In the genomic region with DNA sequence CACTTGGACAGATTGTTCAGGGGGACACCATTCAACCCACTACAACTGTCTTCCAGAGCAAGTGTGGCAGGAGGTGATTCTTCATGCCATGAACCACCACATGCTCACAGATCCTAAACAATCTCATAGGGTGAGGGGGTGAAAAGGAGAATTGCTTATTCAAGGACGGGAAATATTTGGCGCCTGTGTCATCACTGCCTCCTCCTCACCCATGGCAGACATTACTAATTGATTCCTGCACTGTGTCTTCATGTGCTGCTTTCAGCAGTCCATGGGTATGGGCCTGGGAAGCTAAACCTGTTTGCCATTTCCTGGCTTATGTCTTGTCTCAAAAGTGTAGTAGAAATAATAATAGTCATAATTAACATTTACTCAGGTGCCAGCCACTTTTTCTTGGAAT, we compare ENCODE assay signal across 20 cellular contexts. TPM values are rescaled to one million over a fixed set of nuclear protein-coding genes. Genes with fewer than 3 reads are reported as not detected.
A peak's percentile ranks its signal among the peaks of the same experiment; 100 is the strongest.
DNase-seq lines count a peak whose midpoint lies in the region; ATAC-seq and TF ChIP-seq lines count a peak whose summit lies in the region.
"Had no signal": no experiment of that assay in that cellular context is flagged by ENCODE, and none has a peak within 500 bp of the region (broad histone marks: within the 10 kb centered on the region; RNA-seq: fewer than 3 reads in every experiment).

No MANE protein-coding gene starts in this region.

- DNase-seq in A673 (ENCODE audit: low spot score) (peak; percentile 24), IMR-90 (peak; percentile 66), brain microvascular endothelial cell (peak; percentile 64), glomerular visceral epithelial cell (ENCODE audit: extremely low spot score) (peak; percentile 17)
- DNase-seq in effector memory CD8-positive, alpha-beta T cell: no peak
- DNase-seq: activated naive CD4-positive, alpha-beta T cell treated with anti-CD3 and anti-CD28 coated beads, Interleukin-2, amount 50 U/mL, for 16 hours; effector memory CD4-positive, alpha-beta T cell; H7; head of caudate nucleus; NCI-H1092; NCI-H748 treated with DMSO at 0.1 percent for 48 hours; occipital lobe; Peyer's patch; transverse colon had no signal

- H3K4me3 ChIP-seq in A673 (ENCODE audit: low read depth, low read length, poor library complexity, severe bottlenecking) (no peak overlapping the region), IMR-90 (ENCODE audit: insufficient read depth, low read depth, low read length) (no peak overlapping the region), brain microvascular endothelial cell (ENCODE audit: low read depth, low read length) (no peak overlapping the region)
- H3K4me3 ChIP-seq: Peyer's patch, transverse colon had no signal

- no peak overlapping the region for H2AFZ ChIP-seq in IMR-90 (replicated peaks; ENCODE audit: low read length, poor library complexity)

- in situ Hi-C loops in IMR-90 (cut with MboI; ENCODE audit: low sequenced_read_pairs) (no loop called here), brain microvascular endothelial cell (cut with HindIII; ENCODE audit: low pct_ligation_motif_present, low sequenced_read_pairs) (no loop called here)

- no peak overlapping the region for H3K14ac ChIP-seq in IMR-90 (replicated peaks; ENCODE audit: low read depth, low read length)

- H3K27me3 ChIP-seq in A673 (replicated peaks; ENCODE audit: insufficient read depth, low read depth, low read length, poor library complexity): no peaks in the 10 kb centered on the region
- no peaks in the 10 kb centered on the region; the same call in 1 of the 2 replicates for H3K27me3 ChIP-seq in IMR-90 (ENCODE audit: control insufficient read depth, insufficient read depth, low read length)
- no peaks in the 10 kb centered on the region for H3K27me3 ChIP-seq in brain microvascular endothelial cell (replicated peaks)
- H3K27me3 ChIP-seq: Peyer's patch had no signal

- no peak overlapping the region for H3K23ac ChIP-seq in IMR-90 (ENCODE audit: low read depth, low read length)

- no peak for TF ChIP-seq RAD21 in IMR-90 (IDR thresholded peaks at IDR 0.05; ENCODE audit: low read length)

- no peak overlapping the region for H3K56ac ChIP-seq in IMR-90 (ENCODE audit: extremely low read depth, insufficient read depth, low read length)

- no peaks in the 10 kb centered on the region for H3K9me3 Mint-ChIP-seq in effector memory CD8-positive, alpha-beta T cell
- H3K9me3 Mint-ChIP-seq: brain; T-helper 1 cell treated with Interleukin-12 subunit alpha and Interleukin-12 subunit beta and Interleukin-4 antibody, amounts not matched to agents 30 μg/mL and 1 μg/mL, for 36 hours had no signal

- H3K27me3 Mint-ChIP-seq in effector memory CD8-positive, alpha-beta T cell: peaks cover 3 to 6% of the 10 kb centered on the region in 2 donors
- H3K27me3 Mint-ChIP-seq: brain had no signal

- no peaks in the 10 kb centered on the region for H4K20me1 ChIP-seq in IMR-90 (ENCODE audit: insufficient read depth, low read length)

- POLR2A ChIA-PET in A673 (lab: Charles Lee; ENCODE audit: low non-redundant PET) (no interaction called here), IMR-90 (lab: Charles Lee; ENCODE audit: unreplicated experiment) (no interaction called here)

- TF ChIP-seq CTCF in A673 (conservative IDR thresholded peaks at IDR 0.05; ENCODE audit: low read depth, low read length) (no peak), IMR-90 (conservative IDR thresholded peaks at IDR 0.05; ENCODE audit: low read depth, low read length) (no peak), brain microvascular endothelial cell (IDR thresholded peaks at IDR 0.05; ENCODE audit: low read depth, low read length, missing control alignments) (no peak)

- H3K27ac Mint-ChIP-seq in effector memory CD8-positive, alpha-beta T cell: peak overlapping the region in 1 of 2 donors; percentile 38
- H3K27ac Mint-ChIP-seq: brain; T-helper 1 cell treated with Interleukin-12 subunit alpha and Interleukin-12 subunit beta and Interleukin-4 antibody, amounts not matched to agents 30 μg/mL and 1 μg/mL, for 36 hours had no signal

- H3K79me1 ChIP-seq in IMR-90 (ENCODE audit: low read depth in 1 of 2, low read length in 2 of 2): peaks cover 0 to 4% of the 10 kb centered on the region in 2 experiments; a peak in 3 of 4 replicates

- H3K9ac ChIP-seq in IMR-90 (ENCODE audit: low read depth, low read length): no peak overlapping the region

- peaks cover 8% of the 10 kb centered on the region for H3K9me1 ChIP-seq in IMR-90 (ENCODE audit: insufficient read depth, low read length)

- TF ChIP-seq POLR2A in IMR-90 (IDR thresholded peaks at IDR 0.05; ENCODE audit: low read depth, low read length): no peak

- H2AK5ac ChIP-seq in IMR-90 (ENCODE audit: low read depth, low read length): 0 out of 2 replicates have a peak overlapping the region, but pooled peaks have one; percentile 9

- H3K4me1 Mint-ChIP-seq in effector memory CD8-positive, alpha-beta T cell (ENCODE audit: low read depth in 2 of 2): peaks cover 15 to 22% of the 10 kb centered on the region in 2 donors
- H3K4me1 Mint-ChIP-seq: brain had no signal

- no peak overlapping the region for H2BK5ac ChIP-seq in IMR-90 (ENCODE audit: low read depth, low read length, poor library complexity, severe bottlenecking)

- no peak overlapping the region for H3K4me3 Mint-ChIP-seq in effector memory CD8-positive, alpha-beta T cell
- H3K4me3 Mint-ChIP-seq: brain; T-helper 1 cell treated with Interleukin-12 subunit alpha and Interleukin-12 subunit beta and Interleukin-4 antibody, amounts not matched to agents 30 μg/mL and 1 μg/mL, for 36 hours had no signal

- H3K18ac ChIP-seq in IMR-90 (ENCODE audit: low read depth, low read length): no peak overlapping the region

- CTCF ChIA-PET in A673 (lab: Charles Lee) (no interaction called here), IMR-90 (lab: Yijun Ruan, JAX) (no interaction called here)

- ATAC-seq in IMR-90 (ENCODE audit: low read depth) (peak; percentile 19; the same call in 1 of the 2 replicates), HG03378 (IDR thresholded peaks at IDR 0.05; ENCODE audit: unreplicated experiment) (no peak), HG02610 (IDR thresholded peaks at IDR 0.05; ENCODE audit: unreplicated experiment) (no peak), GM18909 (IDR thresholded peaks at IDR 0.05; ENCODE audit: poor library complexity, unreplicated experiment) (no peak)
- ATAC-seq in effector memory CD8-positive, alpha-beta T cell (replicated peaks): no peak
- ATAC-seq: activated CD4-positive, CD25-positive, alpha-beta regulatory T cell treated with anti-CD3 and anti-CD28 coated beads, Interleukin-2, amount 50 U/mL, for 24 hours had no signal

- H3K27ac ChIP-seq in A673 (ENCODE audit: low read depth, low read length, poor library complexity, severe bottlenecking) (no peak overlapping the region), IMR-90 (ENCODE audit: insufficient read depth, low read length) (no peak overlapping the region), brain microvascular endothelial cell (no peak overlapping the region)
- H3K27ac ChIP-seq: Peyer's patch, transverse colon had no signal

- H4K8ac ChIP-seq in IMR-90 (ENCODE audit: low read depth in 2 of 2, low read length in 2 of 2): no peak overlapping the region

- no peaks in the 10 kb centered on the region for H3K9me3 ChIP-seq in A673 (ENCODE audit: low read depth, low read length, poor library complexity, severe bottlenecking)
- H3K9me3 ChIP-seq in IMR-90 (ENCODE audit: control insufficient read depth, insufficient read depth, low read length): no peaks in the 10 kb centered on the region
- H3K9me3 ChIP-seq: Peyer's patch, transverse colon had no signal

- no peak overlapping the region for H2BK20ac ChIP-seq in IMR-90 (ENCODE audit: low read depth, low read length)

- BruUV-seq in A673 (replicated peaks; lab: Mats Ljungman, UMichigan) (no TSS peak), IMR-90 (replicated peaks; lab: Mats Ljungman, UMichigan) (no TSS peak)

- intact Hi-C loops in A673 (cut with micrococcal nuclease; ENCODE audit: unreplicated experiment) (no loop called here), IMR-90 (cut with micrococcal nuclease) (no loop called here)

- H3K4me1 ChIP-seq in A673 (ENCODE audit: insufficient read depth, low read length, poor library complexity, severe bottlenecking) (no peaks in the 10 kb centered on the region), IMR-90 (ENCODE audit: control insufficient read depth, insufficient read depth, low read length) (peaks cover 9% of the 10 kb centered on the region)
- H3K4me1 ChIP-seq: Peyer's patch, transverse colon had no signal

- H2AK9ac ChIP-seq in IMR-90 (replicated peaks; ENCODE audit: low read depth, low read length, poor library complexity): no peak overlapping the region

- no peaks in the 10 kb centered on the region for H3K36me3 Mint-ChIP-seq in effector memory CD8-positive, alpha-beta T cell (ENCODE audit: insufficient read depth)

- H3K4ac ChIP-seq in IMR-90 (ENCODE audit: low read depth, low read length): no peak overlapping the region

- H4K91ac ChIP-seq in IMR-90 (ENCODE audit: insufficient read depth, low read depth, low read length): 0 out of 2 replicates have a peak overlapping the region, but pooled peaks have one; percentile 10

- H3K4me2 ChIP-seq in IMR-90 (ENCODE audit: low read depth, low read length): no peak overlapping the region

- H2BK120ac ChIP-seq in IMR-90 (ENCODE audit: low read depth, low read length): 0 out of 2 replicates have a peak overlapping the region, but pooled peaks have one; percentile 14

- WGBS in IMR-90 (ENCODE audit: extremely low coverage in 2 of 2, insufficient read length in 1 of 2), 2 experiments: no CpG with 5 or more reads among the region's 2 CpGs

- H2BK15ac ChIP-seq in IMR-90 (ENCODE audit: low read depth, low read length): no peak overlapping the region

- no peaks in the 10 kb centered on the region for H3K36me3 ChIP-seq in A673 (ENCODE audit: insufficient read depth, low read length, poor library complexity, severe bottlenecking)
- peaks cover 1% of the 10 kb centered on the region; the same call in 1 of the 2 replicates for H3K36me3 ChIP-seq in IMR-90 (ENCODE audit: control insufficient read depth, insufficient read depth, low read length)
- H3K36me3 ChIP-seq in brain microvascular endothelial cell (replicated peaks): no peaks in the 10 kb centered on the region
- H3K36me3 ChIP-seq: Peyer's patch, transverse colon had no signal

- H4K5ac ChIP-seq in IMR-90 (ENCODE audit: low read depth, low read length): no peak overlapping the region

- dilution Hi-C loops in IMR-90 (cut with HindIII; ENCODE audit: low sequenced_read_pairs, unreplicated experiment): no loop called here

RNA-seq across cellular contexts. Expression of gene MMAB, which starts 31.3 kb away (rescaled TPM):
- 97.6 and 104 TPM in 2 replicates for total RNA-seq in A673 (2021)
- total RNA-seq in IMR-90 (2012; rRNA removed): 14.2 and 16.5 TPM in 2 replicates
- 16.9 and 17.3 TPM in 2 replicates for polyA plus RNA-seq in IMR-90 (2012; rRNA removed)
- 16.1 and 18.4 TPM in 2 replicates for polyA plus RNA-seq in IMR-90 (2012; cell fraction: cytosol; rRNA removed)
- 16.9 and 21.4 TPM in 2 replicates for polyA plus RNA-seq in IMR-90 (2012; cell fraction: nucleus; rRNA removed; ENCODE audit: low replicate concordance)

RNA-seq across cellular contexts. Expression of gene MVK, which starts 31.6 kb away (rescaled TPM):
- total RNA-seq in A673 (2021) (45.4 and 56.0 TPM in 2 replicates), IMR-90 (2012; rRNA removed) (6.6 and 6.9 TPM in 2 replicates)
- 11.5 and 12.2 TPM in 2 replicates for polyA plus RNA-seq in IMR-90 (2012; rRNA removed)
- 9.8 and 11.6 TPM in 2 replicates for polyA plus RNA-seq in IMR-90 (2012; cell fraction: cytosol; rRNA removed)
- 12.4 and 22.5 TPM in 2 replicates for polyA plus RNA-seq in IMR-90 (2012; cell fraction: nucleus; rRNA removed; ENCODE audit: low replicate concordance)

Comparison
In these comparisons a context has a peak if more than half of its experiments do, and no peak if none do; other contexts are left out.
1. DNase-seq: peak in A673 (single experiment), IMR-90 (single experiment), brain microvascular endothelial cell (single experiment) and glomerular visceral epithelial cell (single experiment); none in effector memory CD8-positive, alpha-beta T cell (0 of 3).